11 cellular contexts compared by ENCODE assay signal in the genomic region with DNA sequence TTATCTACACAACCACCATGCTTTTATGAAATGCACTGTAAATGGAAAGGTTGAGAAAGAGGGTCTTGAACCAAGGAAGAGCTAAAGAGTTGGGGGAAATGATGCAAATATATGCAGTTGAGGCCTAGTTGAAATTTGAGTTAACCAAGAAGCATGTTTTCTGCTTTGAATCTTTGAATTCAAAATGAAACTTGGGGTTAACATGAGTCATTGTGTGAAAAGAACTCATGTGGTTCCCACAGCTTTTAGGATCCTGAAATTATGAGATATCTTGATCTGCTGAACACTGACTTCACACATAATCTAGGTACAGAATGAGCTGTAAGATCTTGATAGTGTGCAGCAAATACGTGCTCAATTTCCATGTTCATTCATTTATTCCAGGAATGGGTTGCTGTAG.
DNase-seq lines count a peak whose midpoint lies in the region; ATAC-seq and TF ChIP-seq lines count a peak whose summit lies in the region.
"Had no signal": no experiment of that assay in that cellular context is flagged by ENCODE, and none has a peak within 500 bp of the region (broad histone marks: within the 10 kb centered on the region; RNA-seq: fewer than 3 reads in every experiment).

No MANE protein-coding gene starts in this region.

- H3K4me1 ChIP-seq in transverse colon = peaks cover 0 to 5% (median 0%) of the 10 kb centered on the region in 4 donors
- peaks cover 0 to 6% (median 0%) of the 10 kb centered on the region in 6 donors for H3K4me1 ChIP-seq in spleen

- POLR2A ChIA-PET in activated naive CD8-positive, alpha-beta T cell treated with anti-CD3 and anti-CD28 coated beads, Interleukin-2, amount 10 ng/mL, durations not matched to agents 7 days and 5 days (lab: Charles Lee) = interaction anchor here (1.1 to 2.0 kb wide), 2 partner anchors 9 to 20 kb away, joined by 3 to 10 read pairs; no protein-coding TSS in a partner anchor

- no peak for DNase-seq in activated naive CD8-positive, alpha-beta T cell treated with anti-CD3 and anti-CD28 coated beads, Interleukin-2, amount 10 ng/mL, durations not matched to agents 7 days and 5 days
- DNase-seq in transverse colon = no peak
- DNase-seq in SKM-1 (lab: John Stamatoyannopoulos, UW; ENCODE audit: unreplicated experiment) = no peak
- no peak for DNase-seq in spleen
- no peak for DNase-seq in NCI-H2227 treated with DMSO at 0.1 percent for 48 hours (lab: John Stamatoyannopoulos, UW)
- DNase-seq: PC-3, substantia nigra had no signal

- H3K4me1 Mint-ChIP-seq in activated naive CD8-positive, alpha-beta T cell treated with anti-CD3 and anti-CD28 coated beads, Interleukin-2, amount 10 ng/mL, durations not matched to agents 7 days and 5 days = peaks cover 39% of the 10 kb centered on the region

- H3K27ac Mint-ChIP-seq in activated naive CD8-positive, alpha-beta T cell treated with anti-CD3 and anti-CD28 coated beads, Interleukin-2, amount 10 ng/mL, durations not matched to agents 7 days and 5 days = peak overlapping the region; percentile 93

- H3K4me3 Mint-ChIP-seq in activated naive CD8-positive, alpha-beta T cell treated with anti-CD3 and anti-CD28 coated beads, Interleukin-2, amount 10 ng/mL, durations not matched to agents 7 days and 5 days = peak overlapping the region; percentile 25

- intact Hi-C loops in transverse colon (cut with DNase I; ENCODE audit: low total_unique reads) = no loop called here
- intact Hi-C loops in spleen (cut with DNase I; ENCODE audit: low total_unique reads) = no loop called here

- H3K36me3 Mint-ChIP-seq in activated naive CD8-positive, alpha-beta T cell treated with anti-CD3 and anti-CD28 coated beads, Interleukin-2, amount 10 ng/mL, durations not matched to agents 7 days and 5 days = peaks cover 28% of the 10 kb centered on the region

- 62 to 90% methylated on average over 1 of the region's 1 CpG for WGBS in transverse colon (ENCODE audit: low coverage in 1 of 2), 2 donors
- 57 to 77% (median 68%) methylated on average over 1 of the region's 1 CpG for WGBS in spleen, 5 donors

- TF ChIP-seq EP300 in transverse colon (IDR thresholded peaks at IDR 0.05; ENCODE audit: low read depth) = no peak

- no peak overlapping the region for H3K27ac ChIP-seq in transverse colon
- no peak overlapping the region for H3K27ac ChIP-seq in spleen

- H3K4me3 ChIP-seq in transverse colon (no peak overlapping the region), spleen (no peak overlapping the region)

- TF ChIP-seq CTCF in transverse colon (IDR thresholded peaks at IDR 0.05) (no peak), spleen (IDR thresholded peaks at IDR 0.05 in 8 of 11, conservative IDR thresholded peaks at IDR 0.05 in 3 of 11) (no peak)

- TF ChIP-seq POLR2A in transverse colon (IDR thresholded peaks at IDR 0.05) (no peak), spleen (IDR thresholded peaks at IDR 0.05) (no peak)

- no peaks in the 10 kb centered on the region for H3K27me3 Mint-ChIP-seq in activated naive CD8-positive, alpha-beta T cell treated with anti-CD3 and anti-CD28 coated beads, Interleukin-2, amount 10 ng/mL, durations not matched to agents 7 days and 5 days

- H3K9me3 Mint-ChIP-seq in activated naive CD8-positive, alpha-beta T cell treated with anti-CD3 and anti-CD28 coated beads, Interleukin-2, amount 10 ng/mL, durations not matched to agents 7 days and 5 days = peaks cover 16% of the 10 kb centered on the region

- no peaks in the 10 kb centered on the region for H3K36me3 ChIP-seq in transverse colon
- H3K36me3 ChIP-seq in spleen = no peaks in the 10 kb centered on the region

- peak; percentile 96 for ATAC-seq in GM18520 (IDR thresholded peaks at IDR 0.05; ENCODE audit: unreplicated experiment)
- peak; percentile 92 for ATAC-seq in GM21367 (IDR thresholded peaks at IDR 0.05; ENCODE audit: unreplicated experiment)
- peak; percentile 98 for ATAC-seq in HG03103 (IDR thresholded peaks at IDR 0.05; ENCODE audit: low read depth, unreplicated experiment)
- peak; percentile 93 for ATAC-seq in activated naive CD8-positive, alpha-beta T cell treated with anti-CD3 and anti-CD28 coated beads, Interleukin-2, amount 10 ng/mL, durations not matched to agents 7 days and 5 days (ENCODE audit: low read depth)
- ATAC-seq: HepG2, PC-3 had no signal

- in situ Hi-C loops in transverse colon (cut with MboI; ENCODE audit: low pct_ligation_motif_present in 1 of 4, low pct_unique_long_range_greater_than_20kb in 1 of 4, low sequenced_read_pairs in 3 of 4) = no loop called here

- no peaks in the 10 kb centered on the region for H3K9me3 ChIP-seq in transverse colon
- peaks cover 0 to under 1% (median 0%) of the 10 kb centered on the region in 8 donors for H3K9me3 ChIP-seq in spleen

- H3K27me3 ChIP-seq in transverse colon (no peaks in the 10 kb centered on the region), spleen (replicated peaks in 1 of 7) (no peaks in the 10 kb centered on the region)
